22 cellular contexts compared by ENCODE assay signal in the genomic region with DNA sequence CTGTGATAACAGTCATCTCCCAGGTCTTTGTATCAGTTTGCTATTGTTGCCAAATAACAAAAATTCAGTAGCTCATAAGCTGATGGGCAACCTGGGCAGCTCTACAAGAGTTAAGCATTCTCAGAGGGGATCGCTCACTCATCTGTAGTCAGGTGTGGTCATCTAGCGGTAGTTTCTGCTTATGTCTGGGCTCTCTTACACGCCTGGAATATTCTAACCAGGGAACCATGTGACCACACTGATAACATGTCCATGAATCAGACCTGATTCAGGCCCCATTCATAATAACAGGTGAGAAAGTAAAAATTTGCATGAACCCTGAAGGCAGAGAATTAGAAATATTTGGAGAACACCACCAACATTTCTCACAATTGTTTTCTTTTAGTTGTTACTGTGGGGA.
DNase-seq lines count a peak whose midpoint lies in the region; ATAC-seq, FAIRE-seq and TF ChIP-seq lines count a peak whose summit lies in the region.
"Had no signal": no experiment of that assay in that cellular context is flagged by ENCODE, and none has a peak within 500 bp of the region (broad histone marks: within the 10 kb centered on the region; RNA-seq: fewer than 3 reads in every experiment).

No MANE protein-coding gene starts in this region.

- WGBS in mammary epithelial cell (ENCODE audit: low coverage, missing lambda C conversion rate) = 65% methylated on average over 3 of the region's 3 CpGs
- WGBS in GM12878 (ENCODE audit: insufficient coverage, insufficient replicate concordance, low lambda C conversion rate, missing lambda C conversion rate) = 12% methylated on average over 3 of the region's 3 CpGs
- 95% methylated on average over 3 of the region's 3 CpGs for WGBS in prostate gland

- H2AFZ ChIP-seq in mammary epithelial cell (ENCODE audit: low read depth, low read length) (no peak overlapping the region), GM12878 (ENCODE audit: control insufficient read depth, low read depth, low read length) (no peak overlapping the region)

- TF ChIP-seq EP300 in GM12878 (IDR thresholded peaks at IDR 0.05; ENCODE audit: borderline replicate concordance in 1 of 2, control insufficient read depth in 1 of 2, low read depth in 2 of 2, low read length in 2 of 2) = no peak

- BruUV-seq in mammary epithelial cell (replicated peaks; lab: Mats Ljungman, UMichigan) (no TSS peak), GM12878 (replicated peaks; lab: Mats Ljungman, UMichigan) (no TSS peak)

- no peak for TF ChIP-seq RAD21 in GM12878 (IDR thresholded peaks at IDR 0.05; ENCODE audit: insufficient read depth, low read depth, low read length)

- no peaks in the 10 kb centered on the region for H3K4me1 Mint-ChIP-seq in T-helper 17 cell
- H3K4me1 Mint-ChIP-seq: B cell; CD4-positive, CD25-positive, alpha-beta regulatory T cell had no signal

- intact Hi-C loops in mammary epithelial cell (cut with micrococcal nuclease) = no loop called here
- intact Hi-C loops in breast epithelium (cut with DNase I; ENCODE audit: low total_unique reads) = no loop called here
- intact Hi-C loops in GM12878 (cut with micrococcal nuclease; ENCODE audit: unreplicated experiment) = no loop called here
- intact Hi-C loops in prostate gland (cut with DNase I) = no loop called here

- H4K20me1 ChIP-seq in mammary epithelial cell (ENCODE audit: insufficient read depth, low read length) (no peaks in the 10 kb centered on the region), GM12878 (ENCODE audit: control insufficient read depth, insufficient read depth) (no peaks in the 10 kb centered on the region)
- H4K20me1 ChIP-seq: BLaER1 had no signal

- DNase-seq in mammary epithelial cell (peak; percentile 0), breast epithelium (ENCODE audit: low spot score in 2 of 2) (no peak), GM12878 (ENCODE audit: low read depth, low spot score) (no peak), foreskin keratinocyte (peak; percentile 53 to 81), prostate gland (ENCODE audit: low spot score) (no peak), SKM-1 (lab: John Stamatoyannopoulos, UW; ENCODE audit: unreplicated experiment) (no peak), T-helper 17 cell (no peak)
- DNase-seq: Caco-2; CD4-positive, CD25-positive, alpha-beta regulatory T cell; CD8-positive, alpha-beta T cell; DMS153; DND-41; GOT3; HFFc6 had no signal

- POLR2A ChIA-PET in GM12878 (lab: Charles Lee) = no interaction called here

- FAIRE-seq in GM12878 (lab: Jason Lieb, UNC) = no peak
- FAIRE-seq: A204.1, G401.6, H54 had no signal

- H3K79me2 ChIP-seq in mammary epithelial cell (ENCODE audit: insufficient read depth, low read length) = no peaks in the 10 kb centered on the region
- H3K79me2 ChIP-seq in GM12878 (ENCODE audit: control insufficient read depth, insufficient read depth, low read length) = no peaks in the 10 kb centered on the region

- H3K27me3 Mint-ChIP-seq in T-helper 17 cell = no peaks in the 10 kb centered on the region
- H3K27me3 Mint-ChIP-seq: B cell; CD4-positive, CD25-positive, alpha-beta regulatory T cell had no signal

- H3K4me3 Mint-ChIP-seq in T-helper 17 cell = no peak overlapping the region
- H3K4me3 Mint-ChIP-seq: B cell; CD4-positive, CD25-positive, alpha-beta regulatory T cell; CD8-positive, alpha-beta T cell; HFFc6 had no signal

- H3K36me3 ChIP-seq in mammary epithelial cell (ENCODE audit: insufficient read depth, low read length) (no peaks in the 10 kb centered on the region), breast epithelium (no peaks in the 10 kb centered on the region), GM12878 (ENCODE audit: control insufficient read depth in 2 of 2, insufficient read depth in 2 of 2, low read length in 1 of 2) (no peaks in the 10 kb centered on the region), prostate gland (no peaks in the 10 kb centered on the region)
- H3K36me3 ChIP-seq: BLaER1, HAP-1 had no signal

- H3K36me3 Mint-ChIP-seq in T-helper 17 cell (ENCODE audit: low read depth) = no peaks in the 10 kb centered on the region
- H3K36me3 Mint-ChIP-seq: CD8-positive, alpha-beta T cell had no signal

- TF ChIP-seq POLR2A in breast epithelium (IDR thresholded peaks at IDR 0.05) = no peak
- no peak for TF ChIP-seq POLR2A in GM12878 (IDR thresholded peaks at IDR 0.05; ENCODE audit: low read depth, low read length)
- TF ChIP-seq POLR2A in prostate gland (IDR thresholded peaks at IDR 0.05) = no peak

- no peak overlapping the region for H3K4me2 ChIP-seq in mammary epithelial cell (ENCODE audit: insufficient read depth, low read depth, low read length)
- no peak overlapping the region for H3K4me2 ChIP-seq in GM12878 (ENCODE audit: control insufficient read depth, insufficient read depth)
- H3K4me2 ChIP-seq: BLaER1 had no signal

- RAD21 ChIA-PET in GM12878 (lab: Charles Lee; ENCODE audit: unreplicated experiment) = no interaction called here

- H3K27ac Mint-ChIP-seq in T-helper 17 cell = no peak overlapping the region
- H3K27ac Mint-ChIP-seq: B cell; CD4-positive, CD25-positive, alpha-beta regulatory T cell; CD8-positive, alpha-beta T cell; HFFc6 had no signal

- H3K27ac ChIP-seq in mammary epithelial cell (ENCODE audit: insufficient read depth, low read depth, low read length) (no peak overlapping the region), breast epithelium (no peak overlapping the region), GM12878 (ENCODE audit: control insufficient read depth, insufficient read depth) (no peak overlapping the region), foreskin keratinocyte (no peak overlapping the region), prostate gland (no peak overlapping the region)
- H3K27ac ChIP-seq: 22Rv1, BLaER1, C4-2B had no signal

- SMC1A ChIA-PET in GM12878 (lab: Charles Lee; ENCODE audit: uncharacterized antibody, unreplicated experiment) = no interaction called here

- dilution Hi-C loops in mammary epithelial cell (cut with HindIII; ENCODE audit: low sequenced_read_pairs) = no loop called here

- no peak for TF ChIP-seq CTCF in mammary epithelial cell (conservative IDR thresholded peaks at IDR 0.05 in 1 of 2, IDR thresholded peaks at IDR 0.05 in 1 of 2; ENCODE audit: extremely low read depth in 1 of 2, insufficient read depth in 1 of 2, low read depth in 1 of 2, low read length in 2 of 2)
- TF ChIP-seq CTCF in breast epithelium (IDR thresholded peaks at IDR 0.05) = no peak
- TF ChIP-seq CTCF in GM12878 (IDR thresholded peaks at IDR 0.05 in 2 of 3, conservative IDR thresholded peaks at IDR 0.05 in 1 of 3; ENCODE audit: control insufficient read depth in 2 of 3, extremely low read depth in 1 of 3, insufficient read depth in 1 of 3, low read depth in 3 of 3, low read length in 3 of 3) = no peak
- peak; percentile 50 for TF ChIP-seq CTCF in foreskin keratinocyte (conservative IDR thresholded peaks at IDR 0.05)
- no peak for TF ChIP-seq CTCF in prostate gland (IDR thresholded peaks at IDR 0.05)

- H3K9ac ChIP-seq in mammary epithelial cell (ENCODE audit: insufficient read depth, low read length) (no peak overlapping the region), GM12878 (ENCODE audit: control insufficient read depth, insufficient read depth, low read length) (no peak overlapping the region)
- H3K9ac ChIP-seq: BLaER1 had no signal

- ATAC-seq in GM12878 (peak; percentile 32; the same call in 2 of the 3 replicates), foreskin keratinocyte (peak; percentile 94), T-helper 17 cell (no peak)
- ATAC-seq: CD8-positive, alpha-beta T cell had no signal

- H3K4me3 ChIP-seq in mammary epithelial cell (replicated peaks in 1 of 3; ENCODE audit: insufficient read depth in 1 of 3, low read depth in 2 of 3, low read length in 3 of 3) (no peak overlapping the region), breast epithelium (no peak overlapping the region), GM12878 (no peak overlapping the region), prostate gland (no peak overlapping the region)
- H3K4me3 ChIP-seq: BLaER1, HAP-1 had no signal

- H3K4me1 ChIP-seq in mammary epithelial cell (ENCODE audit: insufficient read depth, low read length) (no peaks in the 10 kb centered on the region), breast epithelium (no peaks in the 10 kb centered on the region), GM12878 (ENCODE audit: control insufficient read depth, insufficient read depth, low read length) (no peaks in the 10 kb centered on the region), foreskin keratinocyte (no peaks in the 10 kb centered on the region), prostate gland (replicated peaks) (no peaks in the 10 kb centered on the region)
- H3K4me1 ChIP-seq: BLaER1 had no signal

- in situ Hi-C loops in mammary epithelial cell (cut with MboI; ENCODE audit: low sequenced_read_pairs in 2 of 2) (no loop called here), GM12878 (cut with MboI) (no loop called here)

- H3K9me3 ChIP-seq in mammary epithelial cell (replicated peaks; ENCODE audit: insufficient read depth, low read length) = peaks cover 5% of the 10 kb centered on the region
- no peaks in the 10 kb centered on the region for H3K9me3 ChIP-seq in breast epithelium
- no peaks in the 10 kb centered on the region for H3K9me3 ChIP-seq in GM12878 (replicated peaks; ENCODE audit: control insufficient read depth, insufficient read depth, low read length)
- H3K9me3 ChIP-seq in prostate gland = no peaks in the 10 kb centered on the region
- no peaks in the 10 kb centered on the region for H3K9me3 ChIP-seq in T-helper 17 cell (ENCODE audit: control insufficient read depth, low read length, poor library complexity, severe bottlenecking)
- H3K9me3 ChIP-seq: BLaER1, Caco-2, HAP-1 had no signal

- CTCF ChIA-PET in mammary epithelial cell (lab: Charles Lee; ENCODE audit: low non-redundant PET) (no interaction called here), GM12878 (lab: Yijun Ruan, JAX) (no interaction called here)

- no peaks in the 10 kb centered on the region for H3K27me3 ChIP-seq in mammary epithelial cell (ENCODE audit: insufficient read depth, low read length)
- H3K27me3 ChIP-seq in breast epithelium = no peaks in the 10 kb centered on the region
- no peaks in the 10 kb centered on the region for H3K27me3 ChIP-seq in GM12878 (replicated peaks in 1 of 2; ENCODE audit: control insufficient read depth in 2 of 2, insufficient read depth in 2 of 2, low read length in 1 of 2)
- H3K27me3 ChIP-seq in foreskin keratinocyte = no peaks in the 10 kb centered on the region
- no peaks in the 10 kb centered on the region for H3K27me3 ChIP-seq in prostate gland (replicated peaks; ENCODE audit: insufficient read depth)
- H3K27me3 ChIP-seq: BLaER1 had no signal

TF ChIP-seq in GM12878, 131 proteins besides CTCF, POLR2A, EP300 and RAD21:
- TF ChIP-seq STAT1 (conservative IDR thresholded peaks at IDR 0.05) (no peak), CHD4 (IDR thresholded peaks at IDR 0.05) (no peak), SREBF2 (IDR thresholded peaks at IDR 0.05; ENCODE audit: low read length) (no peak), RB1 (IDR thresholded peaks at IDR 0.05; ENCODE audit: borderline replicate concordance) (no peak), RBBP5 (conservative IDR thresholded peaks at IDR 0.05) (no peak), ZNF24 (IDR thresholded peaks at IDR 0.05) (no peak), KDM1A (IDR thresholded peaks at IDR 0.05; ENCODE audit: borderline replicate concordance) (no peak)

Comparison
In these comparisons a context has a peak if more than half of its experiments do, and no peak if none do; other contexts are left out.
1. DNase-seq: peak in mammary epithelial cell (single experiment) and foreskin keratinocyte (2 of 2); none in breast epithelium (0 of 2), GM12878 (single experiment), prostate gland (single experiment), SKM-1 (single experiment) and T-helper 17 cell (0 of 3).